In genomic region chr22:20079745-20080444, GRCh38 we compare ENCODE assay signal across 8 cellular contexts. TPM values are rescaled to one million over a fixed set of nuclear protein-coding genes. Genes with fewer than 3 reads are reported as not detected.
A peak's percentile ranks its signal among the peaks of the same experiment; 100 is the strongest.
DNase-seq lines count a peak whose midpoint lies in the region; TF ChIP-seq lines count a peak whose summit lies in the region.

Gene DGCR8, plus strand, starts transcription at chr22:20080241. Its CDS starts 5,723 bp downstream, at chr22:20085964.

- H3K18ac ChIP-seq in mesenchymal stem cell (ENCODE audit: low read depth in 1 of 2, low read length in 2 of 2) = peak within 1 kb of the TSS; percentile 40 to 91

- H4K8ac ChIP-seq in mesenchymal stem cell (ENCODE audit: low read length) = peak within 1 kb of the TSS; percentile 100

- H2BK5ac ChIP-seq in mesenchymal stem cell (ENCODE audit: low read depth, low read length, poor library complexity, severe bottlenecking) = peak within 1 kb of the TSS; percentile 87

- peak within 1 kb of the TSS; percentile 88 for H2BK15ac ChIP-seq in mesenchymal stem cell (ENCODE audit: low read depth, poor library complexity, severe bottlenecking)

- H3K9me3 Mint-ChIP-seq in CD8-positive, alpha-beta memory T cell = no peaks in the 10 kb centered on the region

- H3K79me1 ChIP-seq in mesenchymal stem cell (replicated peaks; ENCODE audit: low read length, poor library complexity, severe bottlenecking) = no peaks in the 10 kb centered on the region

- peak; percentile 56 to 80 (median 71) for DNase-seq in CD8-positive, alpha-beta memory T cell
- peak; percentile 99 for DNase-seq in GM20000 (ENCODE audit: low spot score)
- DNase-seq in HT-29 (ENCODE audit: low spot score) = peak; percentile 100
- peak; percentile 72 to 87 for DNase-seq in NOMO-1 (lab: John Stamatoyannopoulos, UW; ENCODE audit: unreplicated experiment in 2 of 2)
- peak in 2 of 3 experiments; percentile 49 to 65 for DNase-seq in activated CD8-positive, alpha-beta memory T cell treated with anti-CD3 and anti-CD28 coated beads for 48 hours (ENCODE audit: low read depth in 2 of 3, low spot score in 2 of 3)
- DNase-seq in mesenchymal stem cell = peak; percentile 92
- peak; percentile 24 for DNase-seq in stimulated activated CD8-positive, alpha-beta memory T cell treated with anti-CD3 and anti-CD28 coated beads, Interleukin-12 subunit alpha, Interleukin-12 subunit beta, amount 100 ng/mL, for 24 hours (ENCODE audit: extremely low read depth)

- H3K9me3 ChIP-seq in CD8-positive, alpha-beta memory T cell (ENCODE audit: low read length) = no peaks in the 10 kb centered on the region
- H3K9me3 ChIP-seq in endocrine pancreas (ENCODE audit: control insufficient read depth, low read length) (no peaks in the 10 kb centered on the region), mesenchymal stem cell (ENCODE audit: control insufficient read depth, low read length) (no peaks in the 10 kb centered on the region)

- peak within 1 kb of the TSS; percentile 72 for H2AK5ac ChIP-seq in mesenchymal stem cell (ENCODE audit: low read length, severe bottlenecking)

- H3K4me1 ChIP-seq in CD8-positive, alpha-beta memory T cell (ENCODE audit: insufficient read depth, low read length) = peaks cover 37% of the 10 kb centered on the region
- H3K4me1 ChIP-seq in endocrine pancreas (ENCODE audit: control insufficient read depth, insufficient read depth, low read length) = peaks cover 4% of the 10 kb centered on the region
- H3K4me1 ChIP-seq in mesenchymal stem cell (ENCODE audit: control insufficient read depth, insufficient read depth, low read depth, low read length) = peaks cover 24% of the 10 kb centered on the region

- H2BK120ac ChIP-seq in mesenchymal stem cell (ENCODE audit: low read depth, low read length) = peak within 1 kb of the TSS; percentile 71

- peak within 1 kb of the TSS; percentile 91 to 96 (median 94) for H3K4me3 Mint-ChIP-seq in CD8-positive, alpha-beta memory T cell

- no peaks in the 10 kb centered on the region for H3K36me3 ChIP-seq in CD8-positive, alpha-beta memory T cell (ENCODE audit: insufficient read depth, low read length)
- H3K36me3 ChIP-seq in endocrine pancreas (ENCODE audit: control insufficient read depth, insufficient read depth, low read length) (no peaks in the 10 kb centered on the region), mesenchymal stem cell (ENCODE audit: control insufficient read depth in 1 of 2, insufficient read depth in 2 of 2, low read depth in 1 of 2, low read length in 2 of 2) (peaks cover 4 to 12% of the 10 kb centered on the region in 2 experiments)

- H3K27ac Mint-ChIP-seq in CD8-positive, alpha-beta memory T cell = peak within 1 kb of the TSS; percentile 88 to 96 (median 91)

- WGBS in mesenchymal stem cell = under 1% methylated on average over 89 of the region's 100 CpGs

- TF ChIP-seq CTCF in GM20000 (IDR thresholded peaks at IDR 0.05; ENCODE audit: extremely low read depth, missing control alignments) = no peak

- H3K14ac ChIP-seq in mesenchymal stem cell (ENCODE audit: low read length in 2 of 2) = peak within 1 kb of the TSS in 1 of 2 experiments; percentile 95

- peak within 1 kb of the TSS; percentile 98 for H3K27ac ChIP-seq in CD8-positive, alpha-beta memory T cell (ENCODE audit: low read depth, low read length)
- peak within 1 kb of the TSS; percentile 88 for H3K27ac ChIP-seq in mesenchymal stem cell (ENCODE audit: low read length, poor library complexity, severe bottlenecking)

- peaks cover 38 to 46% (median 39%) of the 10 kb centered on the region in 3 donors for H3K4me1 Mint-ChIP-seq in CD8-positive, alpha-beta memory T cell

- H3K9ac ChIP-seq in endocrine pancreas (ENCODE audit: control insufficient read depth, insufficient read depth, low read length) (peak within 1 kb of the TSS; percentile 94), mesenchymal stem cell (ENCODE audit: low read length) (peak within 1 kb of the TSS; percentile 95)

- H4K91ac ChIP-seq in mesenchymal stem cell (ENCODE audit: low read length) = peak within 1 kb of the TSS; percentile 23

- CTCF ChIA-PET in CD8-positive, alpha-beta memory T cell (lab: Charles Lee) = no interaction called here

- peak within 1 kb of the TSS; percentile 39 to 95 for H3K4ac ChIP-seq in mesenchymal stem cell (ENCODE audit: low read depth in 1 of 2, low read length in 2 of 2)

- H3K36me3 Mint-ChIP-seq in CD8-positive, alpha-beta memory T cell = peaks cover 0 to 7% (median 0%) of the 10 kb centered on the region in 3 donors

- H3K27me3 Mint-ChIP-seq in CD8-positive, alpha-beta memory T cell = peaks cover 0 to 1% of the 10 kb centered on the region in 2 donors

- peak within 1 kb of the TSS; percentile 67 for H2AFZ ChIP-seq in mesenchymal stem cell (ENCODE audit: low read depth, low read length)

- peak within 1 kb of the TSS; percentile 66 for H3K4me2 ChIP-seq in mesenchymal stem cell (ENCODE audit: low read length, poor library complexity, severe bottlenecking)

- POLR2A ChIA-PET in CD8-positive, alpha-beta memory T cell (lab: Charles Lee) = interaction anchor here (1.2 kb wide), 1 partner anchor 11 kb away, joined by 5 read pairs; no protein-coding TSS in a partner anchor

- peak within 1 kb of the TSS in 1 of 2 experiments; percentile 96 for H3K23ac ChIP-seq in mesenchymal stem cell (ENCODE audit: low read length in 2 of 2)

- no peak within 1 kb of the TSS for H2BK12ac ChIP-seq in mesenchymal stem cell (ENCODE audit: low read length in 2 of 2)

- peak within 1 kb of the TSS; percentile 97 for H3K4me3 ChIP-seq in CD8-positive, alpha-beta memory T cell (ENCODE audit: low read length)
- H3K4me3 ChIP-seq in endocrine pancreas (ENCODE audit: control insufficient read depth, insufficient read depth, low read length) (peak within 1 kb of the TSS; percentile 88), mesenchymal stem cell (ENCODE audit: insufficient read depth in 1 of 2, low read depth in 1 of 2, low read length in 2 of 2) (peak within 1 kb of the TSS; percentile 74 to 92)

- no peaks in the 10 kb centered on the region for H3K27me3 ChIP-seq in CD8-positive, alpha-beta memory T cell (ENCODE audit: insufficient read depth, low read length, poor library complexity, severe bottlenecking)
- no peaks in the 10 kb centered on the region for H3K27me3 ChIP-seq in endocrine pancreas (ENCODE audit: control insufficient read depth, insufficient read depth, low read length)
- H3K27me3 ChIP-seq in mesenchymal stem cell (ENCODE audit: control insufficient read depth in 1 of 2, insufficient read depth in 1 of 2, low read length in 2 of 2) = no peaks in the 10 kb centered on the region

RNA-seq across cellular contexts. Expression of gene DGCR8, which starts in this region (rescaled TPM):
- total RNA-seq in CD8-positive, alpha-beta memory T cell = 10 to 100 TPM; 68.6 to 73.8 TPM
- polyA plus RNA-seq in CD8-positive, alpha-beta memory T cell = 10.6 TPM
- total RNA-seq in HT-29 (2014; rRNA removed; shearing (Covaris generic)) = 74.9 and 87.2 TPM in 2 replicates
- 11.9 TPM for polyA plus RNA-seq in mesenchymal stem cell (2013, experiment 1 of 2)
- polyA plus RNA-seq in mesenchymal stem cell (2013, experiment 2 of 2) = 11.1 TPM

Comparison
In these comparisons a context has a peak if more than half of its experiments do, and no peak if none do; other contexts are left out.
1. Peak in every context shown above with its lines: DNase-seq, H3K4me3 ChIP-seq and H3K27ac ChIP-seq.
2. DNase-seq: peak in every context shown above with its lines; median percentile 100 in HT-29; 99 in GM20000; 92 in mesenchymal stem cell; 80 in NOMO-1; 71 in CD8-positive, alpha-beta memory T cell; 57 in activated CD8-positive, alpha-beta memory T cell treated with anti-CD3 and anti-CD28 coated beads for 48 hours; 24 in stimulated activated CD8-positive, alpha-beta memory T cell treated with anti-CD3 and anti-CD28 coated beads, Interleukin-12 subunit alpha, Interleukin-12 subunit beta, amount 100 ng/mL, for 24 hours.